Comparison of ENCODE assay signal across 19 cellular contexts in the genomic region with DNA sequence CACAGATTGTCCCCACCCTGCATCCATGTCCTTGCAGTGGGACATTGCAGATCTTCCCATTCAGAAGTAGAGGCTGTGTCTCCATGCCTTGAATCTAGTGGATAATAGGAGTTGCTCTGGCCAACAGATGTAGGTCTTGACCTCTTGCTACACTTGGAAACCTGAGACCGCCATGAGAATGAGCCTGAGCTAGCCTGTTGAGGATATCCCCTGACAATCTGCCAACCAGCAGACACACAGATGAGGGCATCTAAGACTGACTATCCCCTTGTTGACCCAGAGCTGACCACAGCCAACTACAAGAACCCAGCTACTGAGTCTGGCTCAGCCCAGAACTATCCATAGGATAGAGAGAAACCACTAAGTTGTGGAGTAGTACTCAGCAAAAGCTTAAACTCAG.
DNase-seq lines count a peak whose midpoint lies in the region; ATAC-seq lines count a peak whose summit lies in the region.
"Had no signal": no experiment of that assay in that cellular context is flagged by ENCODE, and none has a peak within 500 bp of the region (broad histone marks: within the 10 kb centered on the region; RNA-seq: fewer than 3 reads in every experiment).

No MANE protein-coding gene starts in this region.

- no peak overlapping the region for H3K4me2 ChIP-seq in Karpas-422 (ENCODE audit: low read depth, low read length, poor library complexity, severe bottlenecking)

- no peak overlapping the region for H3K27ac ChIP-seq in Karpas-422 (ENCODE audit: low read length)
- H3K27ac ChIP-seq: SJSA1 had no signal

- H3K4me3 ChIP-seq in Karpas-422 (ENCODE audit: low read length), result no peak overlapping the region
- H3K4me3 ChIP-seq: SJSA1 had no signal

- H2AFZ ChIP-seq in Karpas-422 (ENCODE audit: low read length), result no peak overlapping the region

- no peaks in the 10 kb centered on the region for H3K4me1 ChIP-seq in Karpas-422 (ENCODE audit: low read length)
- H3K4me1 ChIP-seq: Caco-2, SJSA1 had no signal

- no peaks in the 10 kb centered on the region for H3K27me3 ChIP-seq in Karpas-422 (ENCODE audit: low read length)
- H3K27me3 ChIP-seq: SJSA1 had no signal

- no peak overlapping the region for H3K9ac ChIP-seq in Karpas-422 (ENCODE audit: low read length)

- H3K36me3 ChIP-seq in Karpas-422 (ENCODE audit: insufficient read depth, low read length), result no peaks in the 10 kb centered on the region
- H3K36me3 ChIP-seq: SJSA1 had no signal

- H3K9me3 ChIP-seq in Karpas-422 (ENCODE audit: low read length), result no peaks in the 10 kb centered on the region
- H3K9me3 ChIP-seq: Caco-2, SJSA1 had no signal

- ATAC-seq in left lobe of liver, result no peak
- ATAC-seq: Right ventricle myocardium inferior had no signal

- H3K79me2 ChIP-seq in Karpas-422 (ENCODE audit: low read length), result no peaks in the 10 kb centered on the region

- H4K20me1 ChIP-seq in Karpas-422 (ENCODE audit: insufficient read depth, low read depth, low read length), result no peaks in the 10 kb centered on the region

- H3K9me2 ChIP-seq in Karpas-422 (replicated peaks; ENCODE audit: insufficient read depth, low read length), result no peaks in the 10 kb centered on the region

- peak; percentile 30 for DNase-seq in Karpas-422
- peak; percentile 28 for DNase-seq in NCI-H2196 treated with DMSO at 0.1 percent for 48 hours (lab: John Stamatoyannopoulos, UW; ENCODE audit: unreplicated experiment)
- DNase-seq in left lobe of liver (ENCODE audit: low spot score), result peak; percentile 23
- DNase-seq in stromal cell of bone marrow (ENCODE audit: low read depth), result peak; percentile 43
- no peak for DNase-seq in SKM-1 (lab: John Stamatoyannopoulos, UW; ENCODE audit: unreplicated experiment)
- no peak for DNase-seq in foreskin melanocyte
- DNase-seq in CD1c-positive myeloid dendritic cell (ENCODE audit: extremely low spot score), result no peak
- DNase-seq: Caco-2; CD4-positive, alpha-beta memory T cell; DMS 273 treated with DMSO at 0.1 percent for 48 hours; DMS79 treated with DMSO at 0.1 percent for 48 hours; MM.1S; NCI-H1048; NCI-H1417 treated with DMSO at 0.1 percent for 48 hours; NCI-H187; NCI-H774; OCI-M1 had no signal

Comparison
In these comparisons a context has a peak if more than half of its experiments do, and no peak if none do; other contexts are left out.
1. DNase-seq: peak in Karpas-422 (single experiment), NCI-H2196 treated with DMSO at 0.1 percent for 48 hours (single experiment), left lobe of liver (single experiment) and stromal cell of bone marrow (single experiment); none in SKM-1 (single experiment), foreskin melanocyte (single experiment) and CD1c-positive myeloid dendritic cell (single experiment).